In genomic region chr17:44066204-44066930, GRCh38 we compare ENCODE assay signal across 8 cellular contexts. TPM values are rescaled to one million over a fixed set of nuclear protein-coding genes. Genes with fewer than 3 reads are reported as not detected.
DNase-seq lines count a peak whose midpoint lies in the region; ATAC-seq and TF ChIP-seq lines count a peak whose summit lies in the region.

LSM12 (minus strand) TSS chr17:44066671; CDS start chr17:44066587, 84 bp downstream.

- peaks cover 13 to 30% of the 10 kb centered on the region in 2 donors for H3K4me1 ChIP-seq in duodenal mucosa (ENCODE audit: control insufficient read depth in 1 of 2, insufficient read depth in 2 of 2, low read length in 2 of 2)

- peak within 1 kb of the TSS; percentile 93 for H3K4me3 ChIP-seq in BJ (ENCODE audit: low read depth, low read length)
- peak within 1 kb of the TSS; percentile 72 to 96 for H3K4me3 ChIP-seq in duodenal mucosa (ENCODE audit: low read depth in 1 of 2, low read length in 2 of 2)
- peak within 1 kb of the TSS; percentile 77 for H3K4me3 ChIP-seq in lower leg skin (ENCODE audit: low read depth, poor library complexity, severe bottlenecking)

- H3K27ac ChIP-seq in duodenal mucosa (ENCODE audit: low read depth, low read length): peak within 1 kb of the TSS; percentile 83

- peak; percentile 73 for ATAC-seq in GM19397 (IDR thresholded peaks at IDR 0.05; ENCODE audit: unreplicated experiment)

- POLR2A ChIA-PET in BJ (lab: Charles Lee): interaction anchor here (0.6 to 0.9 kb wide), 3 partner anchors 39 to 123 kb away, joined by 3 read pairs; partner anchors contain the start of gene HDAC5
- POLR2A ChIA-PET in activated CD4-positive, alpha-beta memory T cell treated with anti-CD3 and anti-CD28 coated beads, Interleukin-2, amount 10 ng/mL, durations not matched to agents 7 days and 5 days (lab: Charles Lee): interaction anchor here (0.6 to 2.5 kb wide), 13 partner anchors 8 to 1113 kb away, joined by 3 to 10 read pairs (median 3); partner anchors contain the start of genes HDAC5, TMEM101 and TMUB2

- intact Hi-C loops in lower leg skin (cut with DNase I; ENCODE audit: low total_unique reads): no loop called here

- H3K27me3 Mint-ChIP-seq in activated CD4-positive, alpha-beta memory T cell treated with anti-CD3 and anti-CD28 coated beads, Interleukin-2, amount 10 ng/mL, durations not matched to agents 7 days and 5 days: no peaks in the 10 kb centered on the region

- TF ChIP-seq CTCF in BJ (IDR thresholded peaks at IDR 0.05; ENCODE audit: insufficient read depth, low read depth, low read length) (no peak), lower leg skin (IDR thresholded peaks at IDR 0.05) (no peak)

- peak within 1 kb of the TSS; percentile 82 for H3K27ac Mint-ChIP-seq in activated CD4-positive, alpha-beta memory T cell treated with anti-CD3 and anti-CD28 coated beads, Interleukin-2, amount 10 ng/mL, durations not matched to agents 7 days and 5 days

- DNase-seq in BJ (ENCODE audit: low read depth) (peak; percentile 43), HK-2 (ENCODE audit: unreplicated experiment) (peak; percentile 90), NCI-H82 (lab: John Stamatoyannopoulos, UW) (peak; percentile 93), lower leg skin (ENCODE audit: low spot score in 2 of 2) (peak; percentile 83 to 96)
- DNase-seq in activated CD4-positive, alpha-beta memory T cell treated with anti-CD3 and anti-CD28 coated beads, Interleukin-2, amount 10 ng/mL, durations not matched to agents 7 days and 5 days: peak; percentile 93
- peak; percentile 90 for DNase-seq in stimulated activated CD4-positive, alpha-beta T cell treated with anti-CD3 and anti-CD28 coated beads, Interleukin-4, amount 100 ng/mL, for 24 hours

- H3K4me3 Mint-ChIP-seq in activated CD4-positive, alpha-beta memory T cell treated with anti-CD3 and anti-CD28 coated beads, Interleukin-2, amount 10 ng/mL, durations not matched to agents 7 days and 5 days: peak within 1 kb of the TSS; percentile 97

- CTCF ChIA-PET in BJ (lab: Yijun Ruan, JAX): interaction anchor here (0.8 to 1.5 kb wide), 6 partner anchors 10 to 59 kb away, joined by 3 to 4 read pairs (median 4); partner anchors contain the start of gene HDAC5
- CTCF ChIA-PET in activated CD4-positive, alpha-beta memory T cell treated with anti-CD3 and anti-CD28 coated beads, Interleukin-2, amount 10 ng/mL, durations not matched to agents 7 days and 5 days (lab: Charles Lee): interaction anchor here (0.6 to 1.2 kb wide), 6 partner anchors 23 to 144 kb away, joined by 3 to 5 read pairs (median 3); partner anchors contain the start of gene HROB

- H3K36me3 ChIP-seq in BJ (ENCODE audit: control insufficient read depth, insufficient read depth, low read length) (peaks cover 7% of the 10 kb centered on the region; the same call in 1 of the 2 replicates), duodenal mucosa (ENCODE audit: control insufficient read depth in 1 of 2, insufficient read depth in 2 of 2, low read length in 2 of 2) (peaks cover 0 to 21% of the 10 kb centered on the region in 2 donors)

- H3K36me3 Mint-ChIP-seq in activated CD4-positive, alpha-beta memory T cell treated with anti-CD3 and anti-CD28 coated beads, Interleukin-2, amount 10 ng/mL, durations not matched to agents 7 days and 5 days (ENCODE audit: low read depth): peaks cover 28% of the 10 kb centered on the region

- TF ChIP-seq POLR2A in lower leg skin (IDR thresholded peaks at IDR 0.05): no peak

- H3K27me3 ChIP-seq in BJ (ENCODE audit: control insufficient read depth, insufficient read depth, low read length) (no peaks in the 10 kb centered on the region), duodenal mucosa (ENCODE audit: control insufficient read depth in 1 of 2, insufficient read depth in 2 of 2, low read length in 2 of 2) (no peaks in the 10 kb centered on the region)

- 0% methylated on average over 34 to 63 of the region's 65 CpGs for WGBS in lower leg skin, 2 donors

- no peaks in the 10 kb centered on the region for H3K9me3 Mint-ChIP-seq in activated CD4-positive, alpha-beta memory T cell treated with anti-CD3 and anti-CD28 coated beads, Interleukin-2, amount 10 ng/mL, durations not matched to agents 7 days and 5 days

- peaks cover 49% of the 10 kb centered on the region for H3K4me1 Mint-ChIP-seq in activated CD4-positive, alpha-beta memory T cell treated with anti-CD3 and anti-CD28 coated beads, Interleukin-2, amount 10 ng/mL, durations not matched to agents 7 days and 5 days

- H3K9ac ChIP-seq in duodenal mucosa (ENCODE audit: low read depth in 1 of 2, low read length in 2 of 2): peak within 1 kb of the TSS; percentile 74 to 82

- H3K9me3 ChIP-seq in duodenal mucosa (ENCODE audit: control insufficient read depth in 1 of 2, low read length in 2 of 2): no peaks in the 10 kb centered on the region

RNA-seq across cellular contexts. Expression of gene LSM12, which starts in this region (rescaled TPM):
- polyA plus RNA-seq in BJ (2011; rRNA removed): 36.3 and 51.7 TPM in 2 replicates
- 46.3 and 68.5 TPM in 2 replicates for polyA minus RNA-seq in BJ (2011; rRNA and poly(A)+ RNA removed)
- 10 to 100 TPM; 61.1 to 62.8 TPM for total RNA-seq in activated CD4-positive, alpha-beta memory T cell treated with anti-CD3 and anti-CD28 coated beads, Interleukin-2, amount 10 ng/mL, durations not matched to agents 7 days and 5 days
- total RNA-seq in lower leg skin: 10 to 100 TPM; 15.0 to 31.7 (median 19.0) TPM

Comparison
In these comparisons a context has a peak if more than half of its experiments do, and no peak if none do; other contexts are left out.
1. Peak in every context shown above with its lines: DNase-seq, ATAC-seq, H3K4me3 ChIP-seq and H3K27ac ChIP-seq.
2. DNase-seq: peak in every context shown above with its lines; median percentile 93 in NCI-H82; 93 in activated CD4-positive, alpha-beta memory T cell treated with anti-CD3 and anti-CD28 coated beads, Interleukin-2, amount 10 ng/mL, durations not matched to agents 7 days and 5 days; 90 in HK-2; 90 in stimulated activated CD4-positive, alpha-beta T cell treated with anti-CD3 and anti-CD28 coated beads, Interleukin-4, amount 100 ng/mL, for 24 hours; 90 in lower leg skin; 43 in BJ.